Comparison of ENCODE assay signal across 1 cellular context in genomic region chr19:10500247-10500592, GRCh38.
TF ChIP-seq lines count a peak whose summit lies in the region.

No MANE protein-coding gene starts in this region.

TF ChIP-seq in GM12878, 131 proteins besides CTCF, POLR2A, EP300 and RAD21:
- TF ChIP-seq IRF4 (IDR thresholded peaks at IDR 0.05; ENCODE audit: low read depth, low read length) (no peak), STAT1 (conservative IDR thresholded peaks at IDR 0.05) (no peak), CEBPB (IDR thresholded peaks at IDR 0.05; ENCODE audit: borderline replicate concordance in 1 of 2, low read depth in 2 of 2, low read length in 2 of 2) (no peak), ASH2L (IDR thresholded peaks at IDR 0.05; ENCODE audit: borderline replicate concordance, low read depth) (no peak), BRCA1 (IDR thresholded peaks at IDR 0.05; ENCODE audit: low read depth, low read length) (no peak), GABPA (IDR thresholded peaks at IDR 0.05; ENCODE audit: low read depth) (no peak)
- TF ChIP-seq, protein P1, sequence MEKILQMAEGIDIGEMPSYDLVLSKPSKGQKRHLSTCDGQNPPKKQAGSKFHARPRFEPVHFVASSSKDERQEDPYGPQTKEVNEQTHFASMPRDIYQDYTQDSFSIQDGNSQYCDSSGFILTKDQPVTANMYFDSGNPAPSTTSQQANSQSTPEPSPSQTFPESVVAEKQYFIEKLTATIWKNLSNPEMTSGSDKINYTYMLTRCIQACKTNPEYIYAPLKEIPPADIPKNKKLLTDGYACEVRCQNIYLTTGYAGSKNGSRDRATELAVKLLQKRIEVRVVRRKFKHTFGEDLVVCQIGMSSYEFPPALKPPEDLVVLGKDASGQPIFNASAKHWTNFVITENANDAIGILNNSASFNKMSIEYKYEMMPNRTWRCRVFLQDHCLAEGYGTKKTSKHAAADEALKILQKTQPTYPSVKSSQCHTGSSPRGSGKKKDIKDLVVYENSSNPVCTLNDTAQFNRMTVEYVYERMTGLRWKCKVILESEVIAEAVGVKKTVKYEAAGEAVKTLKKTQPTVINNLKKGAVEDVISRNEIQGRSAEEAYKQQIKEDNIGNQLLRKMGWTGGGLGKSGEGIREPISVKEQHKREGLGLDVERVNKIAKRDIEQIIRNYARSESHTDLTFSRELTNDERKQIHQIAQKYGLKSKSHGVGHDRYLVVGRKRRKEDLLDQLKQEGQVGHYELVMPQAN (conservative IDR thresholded peaks at IDR 0.05), result no peak
